15 cellular contexts compared by ENCODE assay signal in the genomic region with DNA sequence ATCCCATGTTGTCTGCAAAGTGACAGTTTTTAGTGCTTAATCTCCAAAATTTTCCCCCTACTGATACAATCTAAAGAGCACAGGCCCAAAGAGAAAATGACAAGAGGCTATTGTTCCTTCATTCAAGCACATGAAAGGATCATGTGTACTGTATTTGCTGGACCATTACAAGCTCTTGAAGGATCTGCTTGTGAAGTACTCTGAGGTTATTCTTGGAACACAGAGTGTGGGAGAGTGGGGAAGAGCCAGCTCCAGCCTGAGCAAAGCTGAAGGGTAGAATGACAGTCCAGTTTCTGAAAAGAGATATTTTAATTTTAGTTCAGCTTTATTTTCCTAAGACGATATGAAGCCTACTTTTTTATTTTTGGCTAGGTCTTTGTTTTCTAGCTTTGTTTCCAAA.
DNase-seq lines count a peak whose midpoint lies in the region; ATAC-seq lines count a peak whose summit lies in the region.
"Had no signal": no experiment of that assay in that cellular context is flagged by ENCODE, and none has a peak within 500 bp of the region (broad histone marks: within the 10 kb centered on the region; RNA-seq: fewer than 3 reads in every experiment).

No MANE protein-coding gene starts in this region.

- DNase-seq in Ammon's horn (ENCODE audit: low spot score) (peak; percentile 69), NCI-H2196 (lab: John Stamatoyannopoulos, UW; ENCODE audit: unreplicated experiment) (peak; percentile 49), globus pallidus (ENCODE audit: low spot score) (peak; percentile 77), occipital lobe (lab: John Stamatoyannopoulos, UW) (peak; percentile 15), NCI-H2081 treated with DMSO at 0.1 percent for 48 hours (lab: John Stamatoyannopoulos, UW) (no peak), HUDEP-2 (lab: John Stamatoyannopoulos, UW; ENCODE audit: unreplicated experiment in 76 of 76) (no peak), EL (no peak)
- DNase-seq: activated CD4-positive, alpha-beta T cell treated with anti-CD3 and anti-CD28 coated beads, Interleukin-2, amount 10 ng/mL, durations not matched to agents 7 days and 5 days; Karpas-422; natural killer cell; NCI-H526; SHP77; T1000 had no signal

- no peak for ATAC-seq in GM18867 (IDR thresholded peaks at IDR 0.05; ENCODE audit: unreplicated experiment)
- ATAC-seq: HCT116, natural killer cell had no signal

Comparison
In these comparisons a context has a peak if more than half of its experiments do, and no peak if none do; other contexts are left out.
1. DNase-seq: peak in Ammon's horn (single experiment), NCI-H2196 (single experiment), globus pallidus (single experiment) and occipital lobe (single experiment); none in NCI-H2081 treated with DMSO at 0.1 percent for 48 hours (single experiment), HUDEP-2 (0 of 76) and EL (single experiment).